Comparison of ENCODE assay signal across 2 cellular contexts in the genomic region with DNA sequence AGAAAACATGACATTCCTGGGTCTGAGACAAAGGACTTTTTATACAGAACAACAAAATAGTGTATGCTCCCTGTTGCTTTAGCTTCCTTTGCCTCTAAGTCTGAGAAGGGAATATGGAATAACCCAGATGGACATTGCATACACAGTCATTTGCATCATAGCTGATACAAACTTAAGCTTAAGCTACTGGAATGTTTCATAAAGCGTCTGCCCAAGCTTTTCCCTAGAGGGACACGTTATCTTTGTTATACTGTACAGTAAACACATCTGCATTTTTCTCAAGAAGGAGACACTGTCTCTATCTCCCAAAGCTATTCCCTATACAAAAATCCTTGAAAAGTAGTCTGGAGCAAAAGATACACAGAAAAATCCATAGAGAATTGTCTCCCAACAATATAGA.
A peak's percentile ranks its signal among the peaks of the same experiment; 100 is the strongest.
TF ChIP-seq lines count a peak whose summit lies in the region.

No MANE protein-coding gene starts in this region.

TF ChIP-seq in IMR-90, 13 proteins besides CTCF, POLR2A, EP300 and RAD21 (continued from another document):
- TF ChIP-seq RFX5 (IDR thresholded peaks at IDR 0.05; ENCODE audit: low read depth, low read length) (no peak), CEBPB (IDR thresholded peaks at IDR 0.05; ENCODE audit: low read depth, low read length) (no peak), BHLHE40 (IDR thresholded peaks at IDR 0.05; ENCODE audit: low read depth, low read length) (no peak), SMC3 (IDR thresholded peaks at IDR 0.05; ENCODE audit: low read depth, low read length) (no peak), NFE2L2 (IDR thresholded peaks at IDR 0.05; ENCODE audit: low read depth, low read length) (no peak), FOS (IDR thresholded peaks at IDR 0.05; ENCODE audit: low read depth, low read length) (no peak), MAZ (IDR thresholded peaks at IDR 0.05; ENCODE audit: borderline replicate concordance, low read depth, low read length) (no peak), MXI1 (IDR thresholded peaks at IDR 0.05; ENCODE audit: borderline replicate concordance, low read depth, low read length) (no peak), RCOR1 (IDR thresholded peaks at IDR 0.05; ENCODE audit: insufficient replicate concordance, low read length) (no peak)
- TF ChIP-seq, protein P1, sequence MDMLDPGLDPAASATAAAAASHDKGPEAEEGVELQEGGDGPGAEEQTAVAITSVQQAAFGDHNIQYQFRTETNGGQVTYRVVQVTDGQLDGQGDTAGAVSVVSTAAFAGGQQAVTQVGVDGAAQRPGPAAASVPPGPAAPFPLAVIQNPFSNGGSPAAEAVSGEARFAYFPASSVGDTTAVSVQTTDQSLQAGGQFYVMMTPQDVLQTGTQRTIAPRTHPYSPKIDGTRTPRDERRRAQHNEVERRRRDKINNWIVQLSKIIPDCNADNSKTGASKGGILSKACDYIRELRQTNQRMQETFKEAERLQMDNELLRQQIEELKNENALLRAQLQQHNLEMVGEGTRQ (IDR thresholded peaks at IDR 0.05; ENCODE audit: low read depth, low read length): no peak
TF ChIP-seq in IMR-90: peak in this region for 0.

TF ChIP-seq in neural cell, 6 proteins besides CTCF, POLR2A, EP300 and RAD21:
- TF ChIP-seq, protein P2, sequence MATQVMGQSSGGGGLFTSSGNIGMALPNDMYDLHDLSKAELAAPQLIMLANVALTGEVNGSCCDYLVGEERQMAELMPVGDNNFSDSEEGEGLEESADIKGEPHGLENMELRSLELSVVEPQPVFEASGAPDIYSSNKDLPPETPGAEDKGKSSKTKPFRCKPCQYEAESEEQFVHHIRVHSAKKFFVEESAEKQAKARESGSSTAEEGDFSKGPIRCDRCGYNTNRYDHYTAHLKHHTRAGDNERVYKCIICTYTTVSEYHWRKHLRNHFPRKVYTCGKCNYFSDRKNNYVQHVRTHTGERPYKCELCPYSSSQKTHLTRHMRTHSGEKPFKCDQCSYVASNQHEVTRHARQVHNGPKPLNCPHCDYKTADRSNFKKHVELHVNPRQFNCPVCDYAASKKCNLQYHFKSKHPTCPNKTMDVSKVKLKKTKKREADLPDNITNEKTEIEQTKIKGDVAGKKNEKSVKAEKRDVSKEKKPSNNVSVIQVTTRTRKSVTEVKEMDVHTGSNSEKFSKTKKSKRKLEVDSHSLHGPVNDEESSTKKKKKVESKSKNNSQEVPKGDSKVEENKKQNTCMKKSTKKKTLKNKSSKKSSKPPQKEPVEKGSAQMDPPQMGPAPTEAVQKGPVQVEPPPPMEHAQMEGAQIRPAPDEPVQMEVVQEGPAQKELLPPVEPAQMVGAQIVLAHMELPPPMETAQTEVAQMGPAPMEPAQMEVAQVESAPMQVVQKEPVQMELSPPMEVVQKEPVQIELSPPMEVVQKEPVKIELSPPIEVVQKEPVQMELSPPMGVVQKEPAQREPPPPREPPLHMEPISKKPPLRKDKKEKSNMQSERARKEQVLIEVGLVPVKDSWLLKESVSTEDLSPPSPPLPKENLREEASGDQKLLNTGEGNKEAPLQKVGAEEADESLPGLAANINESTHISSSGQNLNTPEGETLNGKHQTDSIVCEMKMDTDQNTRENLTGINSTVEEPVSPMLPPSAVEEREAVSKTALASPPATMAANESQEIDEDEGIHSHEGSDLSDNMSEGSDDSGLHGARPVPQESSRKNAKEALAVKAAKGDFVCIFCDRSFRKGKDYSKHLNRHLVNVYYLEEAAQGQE (IDR thresholded peaks at IDR 0.05; ENCODE audit: borderline replicate concordance): no peak
- peak; percentile 28 for TF ChIP-seq POLR2AphosphoS5 (IDR thresholded peaks at IDR 0.05)
